In genomic region chr7:12496901-12497674, GRCh38 we compare ENCODE assay signal across 8 cellular contexts.
DNase-seq lines count a peak whose midpoint lies in the region; ATAC-seq, FAIRE-seq and TF ChIP-seq lines count a peak whose summit lies in the region.
"Not testable (repeated sequence)": the region's sequence is repeated elsewhere in the genome, so short reads cannot be mapped to it uniquely, and the experiment has no call there.

No MANE protein-coding gene starts in this region.

- not testable (repeated sequence) for H4K20me1 ChIP-seq in GM23338 (replicated peaks; ENCODE audit: insufficient read depth)

- H3K27ac Mint-ChIP-seq in CD4-positive, alpha-beta memory T cell: not testable (repeated sequence)
- H3K27ac Mint-ChIP-seq in GM23338: peak overlapping the region; percentile 83

- not testable (repeated sequence) for H3K27ac ChIP-seq in CD4-positive, alpha-beta memory T cell (ENCODE audit: low read depth, low read length)
- H3K27ac ChIP-seq in GM23338 (ENCODE audit: low read depth): peak overlapping the region; percentile 41; the same call in 1 of the 2 replicates

- H3F3A ChIP-seq in GM23338 (replicated peaks; ENCODE audit: low read depth): not testable (repeated sequence)

- peak in 1 of 2 experiments; percentile 80; a peak in 3 of 4 replicates for TF ChIP-seq CTCF in GM23338 (conservative IDR thresholded peaks at IDR 0.05; ENCODE audit: low read depth in 2 of 2)

- H2AFZ ChIP-seq in GM23338: not testable (repeated sequence)

- peak overlapping the region in 6 of 8 donors; percentile 45 to 76 (median 67) for H3K4me3 Mint-ChIP-seq in CD4-positive, alpha-beta memory T cell
- H3K4me3 Mint-ChIP-seq in GM23338: not testable (repeated sequence)

- CTCF ChIA-PET in CD4-positive, alpha-beta memory T cell (lab: Charles Lee; ENCODE audit: partially characterized antibody): not testable (repeated sequence)

- H3K27me3 Mint-ChIP-seq in CD4-positive, alpha-beta memory T cell; GM23338 (ENCODE audit: insufficient read depth, low read depth, poor library complexity): not testable (repeated sequence)

- POLR2A ChIA-PET in CD4-positive, alpha-beta memory T cell (lab: Charles Lee; ENCODE audit: partially characterized antibody): not testable (repeated sequence)

- not testable (repeated sequence) for H3K9me2 ChIP-seq in GM23338 (ENCODE audit: insufficient read depth)

- H3K36me3 Mint-ChIP-seq in CD4-positive, alpha-beta memory T cell; GM23338 (ENCODE audit: low read depth): not testable (repeated sequence)

- H3K36me3 ChIP-seq in CD4-positive, alpha-beta memory T cell (ENCODE audit: insufficient read depth, low read length); GM23338 (ENCODE audit: insufficient read depth): not testable (repeated sequence)

- H3K4me1 ChIP-seq in CD4-positive, alpha-beta memory T cell (ENCODE audit: insufficient read depth, low read length); GM23338 (ENCODE audit: insufficient read depth): not testable (repeated sequence)

- not testable (repeated sequence) for H3K79me2 ChIP-seq in GM23338 (replicated peaks; ENCODE audit: insufficient read depth)

- not testable (repeated sequence) for H3K9me3 ChIP-seq in CD4-positive, alpha-beta memory T cell (ENCODE audit: control insufficient read depth in 1 of 2, low read length in 2 of 2)

- not testable (repeated sequence) for H3K27me3 ChIP-seq in CD4-positive, alpha-beta memory T cell (ENCODE audit: insufficient read depth, low read length); GM23338 (ENCODE audit: insufficient read depth)

- FAIRE-seq in TTC549 (lab: Jason Lieb, UNC): peak; percentile 86

- peak in 3 of 5 donors; percentile 17 to 25 (median 17) for DNase-seq in CD4-positive, alpha-beta memory T cell
- DNase-seq in GM23338 (ENCODE audit: low spot score) (peak; percentile 83), NAMALWA (ENCODE audit: low spot score) (peak; percentile 79), NCI-H748 (lab: John Stamatoyannopoulos, UW; ENCODE audit: unreplicated experiment) (peak; percentile 88), dedifferentiated amniotic fluid mesenchymal stem cell (ENCODE audit: extremely low spot score) (peak; percentile 78), inferior parietal cortex (ENCODE audit: extremely low spot score) (peak; percentile 79), renal cortical epithelial cell (ENCODE audit: low read depth) (peak; percentile 59)

- H3K9me3 Mint-ChIP-seq in CD4-positive, alpha-beta memory T cell; GM23338: not testable (repeated sequence)

- not testable (repeated sequence) for H3K4me1 Mint-ChIP-seq in CD4-positive, alpha-beta memory T cell; GM23338

- H3K4me3 ChIP-seq in CD4-positive, alpha-beta memory T cell (ENCODE audit: low read length in 2 of 2): not testable (repeated sequence)
- peak overlapping the region; percentile 46 for H3K4me3 ChIP-seq in GM23338

- not testable (repeated sequence) for ATAC-seq in GM23338

- intact Hi-C loops in CD4-positive, alpha-beta memory T cell (cut with micrococcal nuclease): loop anchor here (1.0 to 5.0 kb wide), 2 partner anchors 39 to 1125 kb away; no protein-coding TSS in a partner anchor

- H3K4me2 ChIP-seq in GM23338: peak overlapping the region; percentile 4; the same call in 1 of the 2 replicates

Comparison
In these comparisons a context has a peak if more than half of its experiments do, and no peak if none do; other contexts are left out.
1. DNase-seq: peak in every context shown above with its lines; median percentile 88 in NCI-H748; 83 in GM23338; 79 in NAMALWA; 79 in inferior parietal cortex; 78 in dedifferentiated amniotic fluid mesenchymal stem cell; 59 in renal cortical epithelial cell; 17 in CD4-positive, alpha-beta memory T cell.